Comparison of ENCODE assay signal across 1 cellular context in the genomic region with DNA sequence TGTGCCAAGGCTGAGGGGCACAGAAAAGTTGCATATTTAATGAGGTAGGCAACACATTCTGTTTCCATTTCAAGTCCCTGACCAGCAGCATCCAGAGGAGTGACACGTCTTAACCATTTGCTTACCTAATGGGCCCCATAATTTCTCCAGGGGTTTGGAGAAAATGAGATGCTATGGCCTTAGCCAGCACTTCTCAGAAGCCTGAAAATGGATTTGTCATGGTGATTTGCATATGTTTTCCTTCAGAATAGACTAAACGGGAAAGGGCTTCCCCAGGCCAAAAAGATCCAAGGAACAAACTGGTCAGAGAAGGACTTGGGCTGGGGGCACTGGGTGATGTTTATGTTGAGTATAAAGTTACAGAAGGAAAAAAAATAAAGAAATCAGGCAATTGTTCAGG.
TF ChIP-seq lines count a peak whose summit lies in the region.

No MANE protein-coding gene starts in this region.

TF ChIP-seq in HepG2, 621 proteins besides CTCF, POLR2A, EP300 and RAD21:
- TF ChIP-seq RAD51 (IDR thresholded peaks at IDR 0.05; ENCODE audit: borderline replicate concordance), result no peak
- TF ChIP-seq, protein P1, sequence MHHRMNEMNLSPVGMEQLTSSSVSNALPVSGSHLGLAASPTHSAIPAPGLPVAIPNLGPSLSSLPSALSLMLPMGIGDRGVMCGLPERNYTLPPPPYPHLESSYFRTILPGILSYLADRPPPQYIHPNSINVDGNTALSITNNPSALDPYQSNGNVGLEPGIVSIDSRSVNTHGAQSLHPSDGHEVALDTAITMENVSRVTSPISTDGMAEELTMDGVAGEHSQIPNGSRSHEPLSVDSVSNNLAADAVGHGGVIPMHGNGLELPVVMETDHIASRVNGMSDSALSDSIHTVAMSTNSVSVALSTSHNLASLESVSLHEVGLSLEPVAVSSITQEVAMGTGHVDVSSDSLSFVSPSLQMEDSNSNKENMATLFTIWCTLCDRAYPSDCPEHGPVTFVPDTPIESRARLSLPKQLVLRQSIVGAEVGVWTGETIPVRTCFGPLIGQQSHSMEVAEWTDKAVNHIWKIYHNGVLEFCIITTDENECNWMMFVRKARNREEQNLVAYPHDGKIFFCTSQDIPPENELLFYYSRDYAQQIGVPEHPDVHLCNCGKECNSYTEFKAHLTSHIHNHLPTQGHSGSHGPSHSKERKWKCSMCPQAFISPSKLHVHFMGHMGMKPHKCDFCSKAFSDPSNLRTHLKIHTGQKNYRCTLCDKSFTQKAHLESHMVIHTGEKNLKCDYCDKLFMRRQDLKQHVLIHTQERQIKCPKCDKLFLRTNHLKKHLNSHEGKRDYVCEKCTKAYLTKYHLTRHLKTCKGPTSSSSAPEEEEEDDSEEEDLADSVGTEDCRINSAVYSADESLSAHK (CRISPR knock-in tag; IDR thresholded peaks at IDR 0.05; ENCODE audit: borderline replicate concordance), result no peak
- TF ChIP-seq ATF7 (IDR thresholded peaks at IDR 0.05), result no peak
- no peak for TF ChIP-seq ATF7 (CRISPR knock-in tag; IDR thresholded peaks at IDR 0.05)
- TF ChIP-seq, protein P2, sequence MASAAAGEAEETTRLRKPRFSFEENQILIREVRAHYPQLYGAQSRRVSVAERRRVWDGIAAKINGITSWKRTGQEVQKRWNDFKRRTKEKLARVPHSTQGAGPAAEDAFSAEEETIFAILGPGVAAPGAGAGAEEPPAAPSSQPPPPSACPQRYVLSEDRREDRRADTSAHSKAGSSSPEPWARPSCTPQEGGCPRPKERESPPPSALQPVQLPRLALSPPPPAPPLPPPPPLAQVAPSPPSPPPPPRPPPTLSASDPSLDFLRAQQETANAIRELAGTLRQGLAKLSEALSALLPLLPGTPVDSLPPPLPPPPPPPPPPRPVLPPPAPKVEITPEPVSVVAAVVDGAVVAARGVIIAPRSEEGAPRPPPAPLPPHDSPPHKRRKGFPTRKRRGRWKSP (CRISPR knock-in tag; IDR thresholded peaks at IDR 0.05), result no peak
- TF ChIP-seq MED8 (CRISPR knock-in tag; IDR thresholded peaks at IDR 0.05; ENCODE audit: insufficient replicate concordance), result no peak
- TF ChIP-seq CREB1 (IDR thresholded peaks at IDR 0.05), result no peak
- TF ChIP-seq CREB1 (CRISPR knock-in tag; IDR thresholded peaks at IDR 0.05), result no peak
- no peak for TF ChIP-seq ZNF776 (CRISPR knock-in tag; IDR thresholded peaks at IDR 0.05)
- TF ChIP-seq ATAD3A (CRISPR knock-in tag; IDR thresholded peaks at IDR 0.05), result no peak
- TF ChIP-seq, protein P3, sequence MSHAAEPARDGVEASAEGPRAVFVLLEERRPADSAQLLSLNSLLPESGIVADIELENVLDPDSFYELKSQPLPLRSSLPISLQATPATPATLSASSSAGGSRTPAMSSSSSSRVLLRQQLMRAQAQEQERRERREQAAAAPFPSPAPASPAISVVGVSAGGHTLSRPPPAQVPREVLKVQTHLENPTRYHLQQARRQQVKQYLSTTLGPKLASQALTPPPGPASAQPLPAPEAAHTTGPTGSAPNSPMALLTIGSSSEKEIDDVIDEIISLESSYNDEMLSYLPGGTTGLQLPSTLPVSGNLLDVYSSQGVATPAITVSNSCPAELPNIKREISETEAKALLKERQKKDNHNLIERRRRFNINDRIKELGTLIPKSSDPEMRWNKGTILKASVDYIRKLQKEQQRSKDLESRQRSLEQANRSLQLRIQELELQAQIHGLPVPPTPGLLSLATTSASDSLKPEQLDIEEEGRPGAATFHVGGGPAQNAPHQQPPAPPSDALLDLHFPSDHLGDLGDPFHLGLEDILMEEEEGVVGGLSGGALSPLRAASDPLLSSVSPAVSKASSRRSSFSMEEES (CRISPR knock-in tag; IDR thresholded peaks at IDR 0.05), result no peak
- no peak for TF ChIP-seq MED13 (CRISPR knock-in tag; IDR thresholded peaks at IDR 0.05)
- TF ChIP-seq KDM1A (CRISPR knock-in tag; IDR thresholded peaks at IDR 0.05), result no peak
- no peak for TF ChIP-seq REL (CRISPR knock-in tag; conservative IDR thresholded peaks at IDR 0.05)
- no peak for TF ChIP-seq TARDBP (CRISPR knock-in tag; IDR thresholded peaks at IDR 0.05)
- no peak for TF ChIP-seq FOXC1 (CRISPR knock-in tag; IDR thresholded peaks at IDR 0.05; ENCODE audit: borderline replicate concordance)
- TF ChIP-seq ARHGAP35 (CRISPR knock-in tag; IDR thresholded peaks at IDR 0.05; ENCODE audit: borderline replicate concordance), result no peak
- TF ChIP-seq ZNF703 (CRISPR knock-in tag; IDR thresholded peaks at IDR 0.05; ENCODE audit: borderline replicate concordance), result no peak
